ENCODE assay signal across 6 cellular contexts in genomic region chr2:86228574-86228973, GRCh38. TPM values are rescaled to one million over a fixed set of nuclear protein-coding genes. Genes with fewer than 3 reads are reported as not detected.
DNase-seq lines count a peak whose midpoint lies in the region; ATAC-seq, FAIRE-seq and TF ChIP-seq lines count a peak whose summit lies in the region.
"Not testable (repeated sequence)": the region's sequence is repeated elsewhere in the genome, so short reads cannot be mapped to it uniquely, and the experiment has no call there.

No MANE protein-coding gene starts in this region.

- ATAC-seq in foreskin keratinocyte, result peak; percentile 38
- ATAC-seq in mucosa of descending colon, result peak; percentile 63

- H4K20me1 ChIP-seq in OCI-LY3 (ENCODE audit: insufficient read depth, low read length); SU-DHL-6 (ENCODE audit: low read depth, low read length): not testable (repeated sequence)

- H3K9me3 Mint-ChIP-seq in IgD-negative memory B cell, result not testable (repeated sequence)

- peak overlapping the region in 2 of 3 donors; percentile 76 to 91 for H3K27ac Mint-ChIP-seq in IgD-negative memory B cell

- not testable (repeated sequence) for H3K9ac ChIP-seq in OCI-LY3 (ENCODE audit: low read length); SU-DHL-6 (ENCODE audit: low read length)

- H3K9me3 ChIP-seq in OCI-LY3 (ENCODE audit: insufficient read depth, low read length); SU-DHL-6 (ENCODE audit: insufficient read depth, low read length); mucosa of descending colon: not testable (repeated sequence)

- H3K27me3 Mint-ChIP-seq in IgD-negative memory B cell, result not testable (repeated sequence)

- peak; percentile 16 for DNase-seq in bronchial epithelial cell (ENCODE audit: low read depth)
- peak in 1 of 2 donors; percentile 68 for DNase-seq in foreskin keratinocyte
- DNase-seq in mucosa of descending colon, result not testable (repeated sequence)

- not testable (repeated sequence) for H3K27ac ChIP-seq in OCI-LY3 (ENCODE audit: low read length); foreskin keratinocyte
- H3K27ac ChIP-seq in SU-DHL-6 (ENCODE audit: low read depth, low read length), result peak overlapping the region; percentile 33; the same call in 1 of the 2 replicates

- H3K36me3 ChIP-seq in OCI-LY3 (replicated peaks; ENCODE audit: low read depth, low read length); SU-DHL-6 (ENCODE audit: low read length); bronchial epithelial cell (ENCODE audit: control insufficient read depth, insufficient read depth, low read length); mucosa of descending colon (ENCODE audit: low read depth): not testable (repeated sequence)

- TF ChIP-seq CTCF in OCI-LY3 (IDR thresholded peaks at IDR 0.05; ENCODE audit: low read depth, low read length); SU-DHL-6 (IDR thresholded peaks at IDR 0.05; ENCODE audit: insufficient read depth, low read length, poor library complexity, severe bottlenecking); bronchial epithelial cell (IDR thresholded peaks at IDR 0.05; ENCODE audit: insufficient read depth, low read length, severe bottlenecking); foreskin keratinocyte (conservative IDR thresholded peaks at IDR 0.05); mucosa of descending colon (IDR thresholded peaks at IDR 0.05): not testable (repeated sequence)

- H3K36me3 Mint-ChIP-seq in IgD-negative memory B cell, result not testable (repeated sequence)

- not testable (repeated sequence) for H3K9me2 ChIP-seq in SU-DHL-6 (replicated peaks; ENCODE audit: insufficient read depth, low read length)

- H3F3A ChIP-seq in SU-DHL-6 (ENCODE audit: insufficient read depth), result not testable (repeated sequence)

- not testable (repeated sequence) for H3K79me2 ChIP-seq in OCI-LY3 (ENCODE audit: low read length); SU-DHL-6 (ENCODE audit: insufficient read depth, low read length)

- H3K4me1 ChIP-seq in OCI-LY3 (ENCODE audit: low read length), result peaks cover 37% of the 10 kb centered on the region
- peaks cover 11% of the 10 kb centered on the region for H3K4me1 ChIP-seq in foreskin keratinocyte
- H3K4me1 ChIP-seq in mucosa of descending colon (ENCODE audit: low read depth), result not testable (repeated sequence)

- not testable (repeated sequence) for H3K27me3 ChIP-seq in OCI-LY3 (ENCODE audit: low read depth, low read length); SU-DHL-6 (ENCODE audit: low read length); bronchial epithelial cell (ENCODE audit: control insufficient read depth, insufficient read depth, low read length); foreskin keratinocyte

- peak overlapping the region; percentile 42 for H3K4me2 ChIP-seq in OCI-LY3 (ENCODE audit: low read length)
- H3K4me2 ChIP-seq in SU-DHL-6 (ENCODE audit: low read depth, low read length, poor library complexity, severe bottlenecking), result peak overlapping the region; percentile 11

- H2AFZ ChIP-seq in OCI-LY3 (ENCODE audit: low read depth, low read length), result not testable (repeated sequence)
- H2AFZ ChIP-seq in SU-DHL-6 (ENCODE audit: low read depth, low read length, severe bottlenecking), result peak overlapping the region; percentile 5

- H3K4me3 Mint-ChIP-seq in IgD-negative memory B cell, result not testable (repeated sequence)

- not testable (repeated sequence) for H3K4me3 ChIP-seq in OCI-LY3 (ENCODE audit: low read length); SU-DHL-6 (ENCODE audit: insufficient read depth, low read length, poor library complexity, severe bottlenecking); bronchial epithelial cell (ENCODE audit: low read depth, low read length); mucosa of descending colon

- intact Hi-C loops in mucosa of descending colon (cut with DNase I, micrococcal nuclease), result loop anchor here in 1 of 2 donors (10.0 kb wide), 1 partner anchor 146 kb away; no protein-coding TSS in a partner anchor

- not testable (repeated sequence) for FAIRE-seq in bronchial epithelial cell (lab: Jason Lieb, UNC)

- H3K4me1 Mint-ChIP-seq in IgD-negative memory B cell, result peaks cover 18 to 37% (median 29%) of the 10 kb centered on the region in 3 donors

RNA-seq across cellular contexts. Expression of gene MRPL35, which starts 29.3 kb away (rescaled TPM):
- polyA plus RNA-seq in IgD-negative memory B cell, result 36.9 TPM
- total RNA-seq in bronchial epithelial cell, result 24.2 and 26.8 TPM in 2 replicates
- 51.6 and 54.3 TPM in 2 replicates for total RNA-seq in foreskin keratinocyte
- polyA plus RNA-seq in foreskin keratinocyte, result 41.1 and 47.9 TPM in 2 replicates
- 10 to 100 TPM; 61.6 to 86.7 (median 75.3) TPM for total RNA-seq in mucosa of descending colon

RNA-seq across cellular contexts. Expression of gene IMMT, which starts 33.3 kb away (rescaled TPM):
- 53.7 TPM for polyA plus RNA-seq in IgD-negative memory B cell
- total RNA-seq in bronchial epithelial cell, result 32.4 and 43.5 TPM in 2 replicates
- 95.6 and 105 TPM in 2 replicates for total RNA-seq in foreskin keratinocyte
- 70.3 and 79.4 TPM in 2 replicates for polyA plus RNA-seq in foreskin keratinocyte
- 100 to 1,000 TPM; 106 to 121 (median 107) TPM for total RNA-seq in mucosa of descending colon
